8 cellular contexts compared by ENCODE assay signal in genomic region chr3:101574388-101575156, GRCh38. TPM values are rescaled to one million over a fixed set of nuclear protein-coding genes. Genes with fewer than 3 reads are reported as not detected.
DNase-seq lines count a peak whose midpoint lies in the region; ATAC-seq lines count a peak whose summit lies in the region.

No MANE protein-coding gene starts in this region.

- peak overlapping the region; percentile 91 for H3K27ac ChIP-seq in HUES64 (ENCODE audit: low read depth, low read length)

- no peaks in the 10 kb centered on the region for H3K27me3 Mint-ChIP-seq in central memory CD8-positive, alpha-beta T cell

- H3K9me3 Mint-ChIP-seq in central memory CD8-positive, alpha-beta T cell: no peaks in the 10 kb centered on the region

- peak; percentile 17 for DNase-seq in NCI-H510A treated with DMSO at 0.1 percent for 48 hours (lab: John Stamatoyannopoulos, UW)
- DNase-seq in NCI-H510A (lab: John Stamatoyannopoulos, UW): no peak
- DNase-seq in SK-N-DZ (ENCODE audit: low spot score): peak; percentile 59
- peak; percentile 46 to 56 for DNase-seq in central memory CD8-positive, alpha-beta T cell (ENCODE audit: low spot score in 2 of 2)
- DNase-seq in kidney tubule cell (ENCODE audit: low spot score): peak; percentile 63
- peak; percentile 39 to 41 for DNase-seq in stimulated activated CD4-positive, alpha-beta T cell treated with anti-CD3 and anti-CD28 coated beads, Interleukin-2, amount 100 ng/mL, for 48 hours

- peaks cover 26% of the 10 kb centered on the region for H3K36me3 ChIP-seq in HUES64 (ENCODE audit: insufficient read depth, low read length)

- H3K4me3 Mint-ChIP-seq in central memory CD8-positive, alpha-beta T cell: peak overlapping the region; percentile 93

- no peaks in the 10 kb centered on the region for H3K27me3 ChIP-seq in HUES64 (ENCODE audit: insufficient read depth, low read length)

- H3K4me1 Mint-ChIP-seq in central memory CD8-positive, alpha-beta T cell: peaks cover 42% of the 10 kb centered on the region

- under 1% methylated on average over 42 of the region's 42 CpGs for WGBS in HUES64

- peaks cover 28% of the 10 kb centered on the region for H3K36me3 Mint-ChIP-seq in central memory CD8-positive, alpha-beta T cell (ENCODE audit: insufficient read depth)

- peak; percentile 43 for ATAC-seq in GM21723 (IDR thresholded peaks at IDR 0.05; ENCODE audit: unreplicated experiment)
- ATAC-seq in central memory CD8-positive, alpha-beta T cell (replicated peaks; ENCODE audit: extremely low read depth, poor library complexity, severe bottlenecking): peak; percentile 61

- peak overlapping the region; percentile 98 for H3K9ac ChIP-seq in HUES64 (ENCODE audit: low read depth, low read length)

- peak overlapping the region; percentile 73 for H3K4me3 ChIP-seq in HUES64 (ENCODE audit: low read length)

- peaks cover 15% of the 10 kb centered on the region for H3K4me1 ChIP-seq in HUES64 (ENCODE audit: insufficient read depth, low read length)

- H3K9me3 ChIP-seq in HUES64 (ENCODE audit: insufficient read depth, low read depth, low read length): no peaks in the 10 kb centered on the region

- H3K27ac Mint-ChIP-seq in central memory CD8-positive, alpha-beta T cell (ENCODE audit: low read depth): peak overlapping the region; percentile 99

RNA-seq across cellular contexts. Expression of gene PCNP, which starts 0.6 kb away (rescaled TPM):
- 112 TPM for polyA plus RNA-seq in HUES64 (2013, experiment 1 of 2)
- 130 TPM for polyA plus RNA-seq in HUES64 (2013, experiment 2 of 2)
- 118 and 129 TPM in 2 replicates for polyA plus RNA-seq in SK-N-DZ (2014; cell fraction: cytosol; rRNA removed)
- 87.3 and 137 TPM in 2 replicates for polyA plus RNA-seq in SK-N-DZ (2014; cell fraction: nucleus; rRNA removed)

RNA-seq across cellular contexts. Expression of gene TRMT10C, which starts 12.9 kb away (rescaled TPM):
- 61.7 TPM for polyA plus RNA-seq in HUES64 (2013, experiment 1 of 2)
- polyA plus RNA-seq in HUES64 (2013, experiment 2 of 2): 61.0 TPM
- polyA plus RNA-seq in SK-N-DZ (2014; cell fraction: cytosol; rRNA removed): 46.7 and 55.7 TPM in 2 replicates
- 24.5 and 34.4 TPM in 2 replicates for polyA plus RNA-seq in SK-N-DZ (2014; cell fraction: nucleus; rRNA removed)
